9 cellular contexts compared by ENCODE assay signal in genomic region chr16:4114257-4115208, GRCh38. TPM values are rescaled to one million over a fixed set of nuclear protein-coding genes. Genes with fewer than 3 reads are reported as not detected.
DNase-seq lines count a peak whose midpoint lies in the region; ATAC-seq and TF ChIP-seq lines count a peak whose summit lies in the region.
"Had no signal": no experiment of that assay in that cellular context is flagged by ENCODE, and none has a peak within 500 bp of the region (broad histone marks: within the 10 kb centered on the region; RNA-seq: fewer than 3 reads in every experiment).

No MANE protein-coding gene starts in this region.

- DNase-seq in EH (ENCODE audit: low read depth) (peak; percentile 19), T-helper 17 cell (no peak), foreskin fibroblast (peak in 1 of 2 donors; percentile 47), sciatic nerve (ENCODE audit: low spot score) (no peak), nucleus accumbens (lab: John Stamatoyannopoulos, UW) (no peak), GM13976 (ENCODE audit: low spot score) (no peak), GM10266 (ENCODE audit: extremely low spot score) (no peak)
- DNase-seq: NCI-H1048 had no signal

- H3K27me3 Mint-ChIP-seq in T-helper 17 cell: no peaks in the 10 kb centered on the region

- ATAC-seq in T-helper 17 cell (no peak), sciatic nerve (peak; percentile 10)
- ATAC-seq in activated CD4-positive, CD25-positive, alpha-beta regulatory T cell treated with anti-CD3 and anti-CD28 coated beads, Interleukin-2, amount 50 U/mL, for 24 hours: no peak

- peak overlapping the region; percentile 88 for H3K4me3 Mint-ChIP-seq in T-helper 17 cell

- peak overlapping the region; percentile 85 for H3K27ac Mint-ChIP-seq in T-helper 17 cell

- H3K9me3 ChIP-seq in T-helper 17 cell (ENCODE audit: control insufficient read depth, low read length, poor library complexity, severe bottlenecking): no peaks in the 10 kb centered on the region

- TF ChIP-seq CTCF in foreskin fibroblast (IDR thresholded peaks at IDR 0.05; ENCODE audit: low read depth, low read length) (no peak), GM13976 (IDR thresholded peaks at IDR 0.05; ENCODE audit: borderline replicate concordance, control extremely low read depth, extremely low read depth, insufficient read depth, missing control alignments) (no peak), GM10266 (IDR thresholded peaks at IDR 0.05; ENCODE audit: control insufficient read depth, insufficient read depth, low read depth, missing control alignments) (no peak)

- in situ Hi-C loops in GM13976 (cut with MboI; ENCODE audit: low sequenced_read_pairs, unreplicated experiment): no loop called here

- H3K4me1 Mint-ChIP-seq in T-helper 17 cell: peaks cover 45% of the 10 kb centered on the region

- intact Hi-C loops in sciatic nerve (cut with DNase I): loop anchor here (10.0 kb wide), 1 partner anchor 100 kb away; no protein-coding TSS in a partner anchor

- H3K4me3 ChIP-seq in foreskin fibroblast (ENCODE audit: low read depth in 1 of 2, low read length in 2 of 2): peak overlapping the region; percentile 45 to 76

- peaks cover 7% of the 10 kb centered on the region for H3K36me3 Mint-ChIP-seq in T-helper 17 cell (ENCODE audit: low read depth)

RNA-seq across cellular contexts. Expression of gene ADCY9, which starts 1.7 kb away (rescaled TPM):
- 10 to 100 TPM; 11.5 to 12.6 TPM for total RNA-seq in T-helper 17 cell
- 25.9 TPM for total RNA-seq in sciatic nerve
